ENCODE assay signal across 1 cellular context in genomic region chr17:32444301-32445074, GRCh38.
TF ChIP-seq lines count a peak whose summit lies in the region.

TSS of gene PSMD11 (plus strand) at chr17:32444510. CDS start at chr17:32444524, 14 bp downstream.

TF ChIP-seq in HepG2, 621 proteins besides CTCF, POLR2A, EP300 and RAD21 (continued from another document and continues in another):
- no peak for TF ChIP-seq USF2 (IDR thresholded peaks at IDR 0.05; ENCODE audit: low read depth, low read length)
- TF ChIP-seq USF2 (CRISPR knock-in tag; IDR thresholded peaks at IDR 0.05; ENCODE audit: borderline replicate concordance) = peak; percentile 56; the same call in 1 of the 2 replicates
- peak; percentile 67; the same call in 1 of the 2 replicates for TF ChIP-seq ZFP1 (CRISPR knock-in tag; IDR thresholded peaks at IDR 0.05)
- 0 out of 4 replicates have a peak, but pooled peaks of 1 of the 2 experiments have one; percentile 39 for TF ChIP-seq ATF4 (CRISPR knock-in tag; IDR thresholded peaks at IDR 0.05)
- peak; percentile 32; the same call in 1 of the 2 replicates for TF ChIP-seq KDM4B (CRISPR knock-in tag; IDR thresholded peaks at IDR 0.05)
- peak; percentile 89 for TF ChIP-seq HOXA3 (CRISPR knock-in tag; IDR thresholded peaks at IDR 0.05)
- peak; percentile 99 for TF ChIP-seq THAP11 (CRISPR knock-in tag; IDR thresholded peaks at IDR 0.05)
- TF ChIP-seq CBX2 (IDR thresholded peaks at IDR 0.05; ENCODE audit: low read depth, low read length) = no peak
- TF ChIP-seq CBX2 (CRISPR knock-in tag; IDR thresholded peaks at IDR 0.05; ENCODE audit: low read depth) = no peak
- TF ChIP-seq ZNF557 (CRISPR knock-in tag; IDR thresholded peaks at IDR 0.05) = no peak
- TF ChIP-seq ZNF331 (CRISPR knock-in tag; IDR thresholded peaks at IDR 0.05) = peak; percentile 82
- no peak for TF ChIP-seq ZMAT5 (CRISPR knock-in tag; IDR thresholded peaks at IDR 0.05; ENCODE audit: borderline replicate concordance, low read depth)
- 0 out of 2 replicates have a peak, but pooled peaks have one; percentile 15 for TF ChIP-seq MNT (IDR thresholded peaks at IDR 0.05)
- peak; percentile 77; the same call in 1 of the 2 replicates for TF ChIP-seq ZBTB7A (CRISPR knock-in tag; IDR thresholded peaks at IDR 0.05)
- peak; percentile 30; the same call in 1 of the 2 replicates for TF ChIP-seq MXD3 (CRISPR knock-in tag; IDR thresholded peaks at IDR 0.05)
- peak in 1 of 2 experiments; percentile 74; a peak in 1 of 4 replicates for TF ChIP-seq KLF16 (CRISPR knock-in tag; IDR thresholded peaks at IDR 0.05)
- peak; percentile 12; the same call in 1 of the 2 replicates for TF ChIP-seq ATF3 (CRISPR knock-in tag; IDR thresholded peaks at IDR 0.05)
- no peak; the same call in 1 of the 2 replicates for TF ChIP-seq ZNF724P (CRISPR knock-in tag; IDR thresholded peaks at IDR 0.05; ENCODE audit: borderline replicate concordance)
- TF ChIP-seq IKZF5 (CRISPR knock-in tag; IDR thresholded peaks at IDR 0.05) = peak; percentile 95; the same call in 1 of the 2 replicates
- peak; percentile 15; the same call in 1 of the 2 replicates for TF ChIP-seq CSRNP1 (CRISPR knock-in tag; IDR thresholded peaks at IDR 0.05)
- no peak; the same call in 1 of the 2 replicates for TF ChIP-seq ZNF639 (CRISPR knock-in tag; conservative IDR thresholded peaks at IDR 0.05)
- peak; percentile 25; the same call in 1 of the 2 replicates for TF ChIP-seq ZNF777 (CRISPR knock-in tag; IDR thresholded peaks at IDR 0.05)
- no peak for TF ChIP-seq HBP1 (CRISPR knock-in tag; IDR thresholded peaks at IDR 0.05; ENCODE audit: low read depth)
- TF ChIP-seq KAT7 (CRISPR knock-in tag; IDR thresholded peaks at IDR 0.05; ENCODE audit: borderline replicate concordance) = no peak; the same call in 1 of the 2 replicates
- 0 out of 2 replicates have a peak, but pooled peaks have one; percentile 59 for TF ChIP-seq PCBP1 (IDR thresholded peaks at IDR 0.05; ENCODE audit: borderline replicate concordance, low read depth, low read length)
- 0 out of 2 replicates have a peak, but pooled peaks have one; percentile 63 for TF ChIP-seq ZNF678 (CRISPR knock-in tag; IDR thresholded peaks at IDR 0.05)
- no peak for TF ChIP-seq FOXK2 (IDR thresholded peaks at IDR 0.05)
- 0 out of 2 replicates have a peak, but pooled peaks have one; percentile 40 for TF ChIP-seq ZNF333 (CRISPR knock-in tag; IDR thresholded peaks at IDR 0.05; ENCODE audit: borderline replicate concordance)
- peak; percentile 91 for TF ChIP-seq GMEB1 (CRISPR knock-in tag; IDR thresholded peaks at IDR 0.05; ENCODE audit: borderline replicate concordance)
- peak; percentile 79; the same call in 1 of the 2 replicates for TF ChIP-seq ZNF33A (CRISPR knock-in tag; IDR thresholded peaks at IDR 0.05; ENCODE audit: borderline replicate concordance)
- no peak for TF ChIP-seq MEIS2 (CRISPR knock-in tag; IDR thresholded peaks at IDR 0.05)
- peak; percentile 60; the same call in 1 of the 2 replicates for TF ChIP-seq TFAP4 (IDR thresholded peaks at IDR 0.05; ENCODE audit: borderline replicate concordance, low read depth)
- peak; percentile 94 for TF ChIP-seq ZNF501 (CRISPR knock-in tag; IDR thresholded peaks at IDR 0.05)
- peak; percentile 33 for TF ChIP-seq MED1 (CRISPR knock-in tag; IDR thresholded peaks at IDR 0.05)
- peak; percentile 87 for TF ChIP-seq ARID4A (CRISPR knock-in tag; IDR thresholded peaks at IDR 0.05; ENCODE audit: borderline replicate concordance)
- TF ChIP-seq POGZ (CRISPR knock-in tag; IDR thresholded peaks at IDR 0.05) = peak; percentile 78
- TF ChIP-seq DR1 (CRISPR knock-in tag; IDR thresholded peaks at IDR 0.05) = no peak; the same call in 1 of the 2 replicates
- TF ChIP-seq HOXA7 (CRISPR knock-in tag; IDR thresholded peaks at IDR 0.05) = no peak
